Comparison of ENCODE assay signal across 22 cellular contexts in the genomic region with DNA sequence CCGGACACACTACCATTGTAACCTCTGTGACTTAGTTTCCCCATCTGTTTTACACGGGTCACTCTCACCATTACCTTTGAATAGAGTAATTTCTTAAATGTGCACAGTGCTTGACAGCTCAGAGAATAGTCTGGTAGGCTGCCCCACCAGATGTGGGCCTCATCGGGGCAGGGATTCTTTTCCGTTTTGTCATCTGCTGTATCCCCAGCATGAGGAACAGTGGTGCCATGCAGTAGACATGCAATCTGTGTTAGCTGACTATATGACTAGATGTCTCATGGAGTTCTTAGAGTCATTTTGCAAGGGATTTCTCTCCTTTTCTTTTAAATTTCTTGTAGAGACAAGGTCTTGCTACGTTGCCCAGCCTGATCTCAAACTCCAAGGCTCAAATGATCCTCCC. TPM values are rescaled to one million over a fixed set of nuclear protein-coding genes. Genes with fewer than 3 reads are reported as not detected.
A peak's percentile ranks its signal among the peaks of the same experiment; 100 is the strongest.
DNase-seq lines count a peak whose midpoint lies in the region; ATAC-seq and TF ChIP-seq lines count a peak whose summit lies in the region.
"Had no signal": no experiment of that assay in that cellular context is flagged by ENCODE, and none has a peak within 500 bp of the region (broad histone marks: within the 10 kb centered on the region; RNA-seq: fewer than 3 reads in every experiment).

No MANE protein-coding gene starts in this region.

- intact Hi-C loops in sciatic nerve (cut with DNase I), result no loop called here

- H3K27ac ChIP-seq in BLaER1, result no peak overlapping the region
- H3K27ac ChIP-seq: HL-60, tibial nerve had no signal

- no peaks in the 10 kb centered on the region for H3K36me3 Mint-ChIP-seq in activated naive CD8-positive, alpha-beta T cell treated with anti-CD3 and anti-CD28 coated beads, Interleukin-2, amount 10 ng/mL, durations not matched to agents 7 days and 5 days
- no peaks in the 10 kb centered on the region for H3K36me3 Mint-ChIP-seq in naive thymus-derived CD8-positive, alpha-beta T cell
- H3K36me3 Mint-ChIP-seq: memory B cell had no signal

- DNase-seq in ELR (ENCODE audit: low read depth) (peak; percentile 51), omental fat pad (ENCODE audit: low spot score) (no peak), sciatic nerve (ENCODE audit: low spot score) (no peak), NCI-H128 (lab: John Stamatoyannopoulos, UW; ENCODE audit: unreplicated experiment) (no peak)
- DNase-seq in activated naive CD8-positive, alpha-beta T cell treated with anti-CD3 and anti-CD28 coated beads, Interleukin-2, amount 10 ng/mL, durations not matched to agents 7 days and 5 days, result no peak
- DNase-seq in naive thymus-derived CD8-positive, alpha-beta T cell, result no peak
- DNase-seq: activated CD4-positive, alpha-beta T cell treated with anti-CD3 and anti-CD28 coated beads for 1 hour; activated gamma-delta T cell treated with Interleukin-2 at 50 U/mL for 16 hours; Calu3; cerebellar nuclear complex; MG63; NCI-H1436; NCI-H2171 treated with DMSO at 0.1 percent for 48 hours; NCI-H526; posterior cingulate gyrus; stimulated activated naive B cell treated with anti-CD40 and anti-IgM and Interleukin-4, amounts not matched to agents 10 μg/mL and 1 μg/mL and 100 μg/mL, for 72 hours had no signal

- peaks cover 8% of the 10 kb centered on the region for H3K4me1 Mint-ChIP-seq in activated naive CD8-positive, alpha-beta T cell treated with anti-CD3 and anti-CD28 coated beads, Interleukin-2, amount 10 ng/mL, durations not matched to agents 7 days and 5 days
- H3K4me1 Mint-ChIP-seq in naive thymus-derived CD8-positive, alpha-beta T cell, result peaks cover 9 to 13% (median 11%) of the 10 kb centered on the region in 4 donors

- H3K4me1 ChIP-seq in BLaER1, result peaks cover 9% of the 10 kb centered on the region
- H3K4me1 ChIP-seq: tibial nerve had no signal

- no peak for TF ChIP-seq CTCF in omental fat pad (IDR thresholded peaks at IDR 0.05)

- no peak for ATAC-seq in activated naive CD8-positive, alpha-beta T cell treated with anti-CD3 and anti-CD28 coated beads, Interleukin-2, amount 10 ng/mL, durations not matched to agents 7 days and 5 days (ENCODE audit: low read depth)
- ATAC-seq in naive thymus-derived CD8-positive, alpha-beta T cell, result no peak
- ATAC-seq in omental fat pad (ENCODE audit: low FRiP score) (no peak), sciatic nerve (no peak), HG02798 (IDR thresholded peaks at IDR 0.05; ENCODE audit: poor library complexity, unreplicated experiment) (no peak)
- ATAC-seq: esophagus mucosa; stimulated activated naive B cell treated with anti-CD40 and anti-IgM and Interleukin-4, amounts not matched to agents 10 μg/mL and 1 μg/mL and 100 μg/mL, for 72 hours had no signal

- POLR2A ChIA-PET in activated naive CD8-positive, alpha-beta T cell treated with anti-CD3 and anti-CD28 coated beads, Interleukin-2, amount 10 ng/mL, durations not matched to agents 7 days and 5 days (lab: Charles Lee), result no interaction called here
- POLR2A ChIA-PET in naive thymus-derived CD8-positive, alpha-beta T cell (lab: Charles Lee), result no interaction called here

- no peak overlapping the region for H3K27ac Mint-ChIP-seq in activated naive CD8-positive, alpha-beta T cell treated with anti-CD3 and anti-CD28 coated beads, Interleukin-2, amount 10 ng/mL, durations not matched to agents 7 days and 5 days
- H3K27ac Mint-ChIP-seq in naive thymus-derived CD8-positive, alpha-beta T cell, result peak overlapping the region in 1 of 10 donors; percentile 78
- H3K27ac Mint-ChIP-seq: memory B cell; stimulated activated naive B cell treated with anti-CD40 and anti-IgM and Interleukin-4, amounts not matched to agents 10 μg/mL and 1 μg/mL and 100 μg/mL, for 72 hours had no signal

- H3K27me3 Mint-ChIP-seq in activated naive CD8-positive, alpha-beta T cell treated with anti-CD3 and anti-CD28 coated beads, Interleukin-2, amount 10 ng/mL, durations not matched to agents 7 days and 5 days, result peaks cover 21% of the 10 kb centered on the region
- H3K27me3 Mint-ChIP-seq in naive thymus-derived CD8-positive, alpha-beta T cell, result peaks cover 9 to 30% (median 18%) of the 10 kb centered on the region in 5 donors

- H3K27me3 ChIP-seq in BLaER1, result no peaks in the 10 kb centered on the region
- H3K27me3 ChIP-seq: MG63, tibial nerve had no signal

- peaks cover 8% of the 10 kb centered on the region for H3K9me3 ChIP-seq in BLaER1
- H3K9me3 ChIP-seq: MG63, tibial nerve had no signal

- H3K4me3 Mint-ChIP-seq in activated naive CD8-positive, alpha-beta T cell treated with anti-CD3 and anti-CD28 coated beads, Interleukin-2, amount 10 ng/mL, durations not matched to agents 7 days and 5 days, result peak overlapping the region; percentile 67
- H3K4me3 Mint-ChIP-seq in naive thymus-derived CD8-positive, alpha-beta T cell, result peak overlapping the region; percentile 40 to 77 (median 70)

- H3K4me2 ChIP-seq in BLaER1, result peak overlapping the region; percentile 30; the same call in 1 of the 2 replicates

- no peak overlapping the region for H3K4me3 ChIP-seq in BLaER1
- H3K4me3 ChIP-seq: MG63, tibial nerve had no signal

- H3K36me3 ChIP-seq in BLaER1, result no peaks in the 10 kb centered on the region
- H3K36me3 ChIP-seq: MG63, tibial nerve had no signal

- H3K9me3 Mint-ChIP-seq in activated naive CD8-positive, alpha-beta T cell treated with anti-CD3 and anti-CD28 coated beads, Interleukin-2, amount 10 ng/mL, durations not matched to agents 7 days and 5 days, result peaks cover 2% of the 10 kb centered on the region
- no peaks in the 10 kb centered on the region for H3K9me3 Mint-ChIP-seq in naive thymus-derived CD8-positive, alpha-beta T cell
- H3K9me3 Mint-ChIP-seq: memory B cell had no signal

- H4K20me1 ChIP-seq in BLaER1, result no peaks in the 10 kb centered on the region

- H3K9ac ChIP-seq in BLaER1, result no peak overlapping the region

RNA-seq across cellular contexts. Expression of a gene that starts 44.9 kb away (rescaled TPM):
- 1 to 10 TPM; 5.5 to 6.6 TPM for total RNA-seq in activated naive CD8-positive, alpha-beta T cell treated with anti-CD3 and anti-CD28 coated beads, Interleukin-2, amount 10 ng/mL, durations not matched to agents 7 days and 5 days
- 1 to 10 TPM in 1 of 2 experiments, under 1 TPM in 1; 0.55 to 1.4 TPM for total RNA-seq in naive thymus-derived CD8-positive, alpha-beta T cell
- 10 to 100 TPM in 1 of 3 donors, 1 to 10 TPM in 2; 1.2 to 12.2 (median 1.6) TPM for polyA plus RNA-seq in naive thymus-derived CD8-positive, alpha-beta T cell
- 10 to 100 TPM; 29.6 to 45.9 (median 37.5) TPM for total RNA-seq in omental fat pad
- total RNA-seq in sciatic nerve, result 101 TPM

Comparison
In these comparisons a context has a peak if more than half of its experiments do, and no peak if none do; other contexts are left out.
1. RNA of a gene that starts 44.9 kb away (total RNA-seq): 101 TPM in sciatic nerve (single experiment) and 29.6 to 45.9 TPM in omental fat pad; 5.5 to 6.6 TPM in activated naive CD8-positive, alpha-beta T cell treated with anti-CD3 and anti-CD28 coated beads, Interleukin-2, amount 10 ng/mL, durations not matched to agents 7 days and 5 days and 0.55 to 1.4 TPM in naive thymus-derived CD8-positive, alpha-beta T cell; every median in the first group is over 4 times any median in the second.